ENCODE assay signal across 31 cellular contexts in genomic region chr11:90764691-90765090, GRCh38.
DNase-seq lines count a peak whose midpoint lies in the region; TF ChIP-seq lines count a peak whose summit lies in the region.
"Had no signal": no experiment of that assay in that cellular context is flagged by ENCODE, and none has a peak within 500 bp of the region (broad histone marks: within the 10 kb centered on the region; RNA-seq: fewer than 3 reads in every experiment).

No MANE protein-coding gene starts in this region.

- H4K20me1 ChIP-seq in PC-9 (ENCODE audit: insufficient read depth) = peaks cover 5% of the 10 kb centered on the region; the same call in 1 of the 2 replicates
- H4K20me1 ChIP-seq: BLaER1; BLaER1 treated with 17β-estradiol and CSF1 and Interleukin-3, amounts not matched to agents 10 nM and 100 nM had no signal

- BruUV-seq in PC-9 (replicated peaks; lab: Mats Ljungman, UMichigan) = no TSS peak

- no peaks in the 10 kb centered on the region for H3K27me3 ChIP-seq in PC-9 (ENCODE audit: insufficient read depth, low read depth)
- H3K27me3 ChIP-seq: BE2C; BLaER1; BLaER1 treated with 17β-estradiol and CSF1 and Interleukin-3, amounts not matched to agents 10 nM and 100 nM had no signal

- H3K4me3 Mint-ChIP-seq in chondrocyte (ENCODE audit: unreplicated experiment) = no peak overlapping the region
- H3K4me3 Mint-ChIP-seq: B cell; CD14-positive monocyte; CD4-positive, alpha-beta memory T cell; CD4-positive, alpha-beta T cell; CD4-positive, CD25-positive, alpha-beta regulatory T cell; CD8-positive, alpha-beta memory T cell; CD8-positive, alpha-beta T cell had no signal

- CTCF ChIA-PET in PC-9 (lab: Charles Lee) = no interaction called here

- intact Hi-C loops in PC-9 (cut with micrococcal nuclease; ENCODE audit: unreplicated experiment) = no loop called here

- TF ChIP-seq CTCF in PC-9 (conservative IDR thresholded peaks at IDR 0.05) = no peak
- TF ChIP-seq CTCF in chondrocyte (IDR thresholded peaks at IDR 0.05) = no peak

- H3K36me3 Mint-ChIP-seq in chondrocyte (ENCODE audit: low read depth) = no peaks in the 10 kb centered on the region
- H3K36me3 Mint-ChIP-seq: CD14-positive monocyte; CD4-positive, alpha-beta memory T cell; CD4-positive, CD25-positive, alpha-beta regulatory T cell; CD8-positive, alpha-beta memory T cell; CD8-positive, alpha-beta T cell had no signal

- H3K9me3 ChIP-seq in PC-9 (ENCODE audit: insufficient read depth, low read depth) = no peaks in the 10 kb centered on the region
- H3K9me3 ChIP-seq: A549; BE2C; BLaER1; BLaER1 treated with 17β-estradiol and CSF1 and Interleukin-3, amounts not matched to agents 10 nM and 100 nM; Caco-2 had no signal

- POLR2A ChIA-PET in PC-9 (lab: Charles Lee; ENCODE audit: unreplicated experiment) = no interaction called here

- peaks cover 7% of the 10 kb centered on the region for H3K27me3 Mint-ChIP-seq in chondrocyte (ENCODE audit: low read depth)
- H3K27me3 Mint-ChIP-seq: B cell; CD4-positive, alpha-beta memory T cell; CD4-positive, alpha-beta T cell; CD4-positive, CD25-positive, alpha-beta regulatory T cell; CD8-positive, alpha-beta memory T cell had no signal

- H3K36me3 ChIP-seq in PC-9 (ENCODE audit: low read depth) = no peaks in the 10 kb centered on the region
- H3K36me3 ChIP-seq: BE2C; BLaER1; BLaER1 treated with 17β-estradiol and CSF1 and Interleukin-3, amounts not matched to agents 10 nM and 100 nM had no signal

- H3K9me2 ChIP-seq in PC-9 (ENCODE audit: insufficient read depth) = no peaks in the 10 kb centered on the region; the same call in 1 of the 2 replicates

- no peaks in the 10 kb centered on the region for H3K79me2 ChIP-seq in PC-9 (ENCODE audit: low read depth)

- no peaks in the 10 kb centered on the region for H3K4me1 ChIP-seq in PC-9 (replicated peaks; ENCODE audit: insufficient read depth)
- H3K4me1 ChIP-seq: A549; BLaER1; BLaER1 treated with 17β-estradiol and CSF1 and Interleukin-3, amounts not matched to agents 10 nM and 100 nM; Caco-2 had no signal

- H3K4me2 ChIP-seq in PC-9 = no peak overlapping the region
- H3K4me2 ChIP-seq: A549; BLaER1; BLaER1 treated with 17β-estradiol and CSF1 and Interleukin-3, amounts not matched to agents 10 nM and 100 nM had no signal

- H3K4me3 ChIP-seq in PC-9 = no peak overlapping the region
- H3K4me3 ChIP-seq: A549; BLaER1; BLaER1 treated with 17β-estradiol and CSF1 and Interleukin-3, amounts not matched to agents 10 nM and 100 nM had no signal

- 0 out of 2 replicates have a peak overlapping the region, but pooled peaks have one; percentile 2 for H2AFZ ChIP-seq in PC-9

- H3K27ac ChIP-seq in PC-9 = no peak overlapping the region
- H3K27ac ChIP-seq: 22Rv1; A549; BLaER1; BLaER1 treated with 17β-estradiol and CSF1 and Interleukin-3, amounts not matched to agents 10 nM and 100 nM; C4-2B had no signal

- no peak for DNase-seq in PC-9
- DNase-seq in SK-N-DZ (ENCODE audit: low spot score) = peak; percentile 97
- no peak for DNase-seq in activated naive CD4-positive, alpha-beta T cell treated with Interleukin-2 at 50 U/mL for 16 hours
- no peak for DNase-seq in chondrocyte (ENCODE audit: low spot score)
- DNase-seq: 8988T; ACHN; AML-193; BE2C; C1 segment of cervical spinal cord; Caco-2; Calu3; CD4-positive, alpha-beta memory T cell; CD4-positive, alpha-beta T cell; CD4-positive, CD25-positive, alpha-beta regulatory T cell; CD8-positive, alpha-beta memory T cell; CD8-positive, alpha-beta T cell; COR-L47; DMS 273 treated with DMSO at 0.1 percent for 48 hours; DMS153; DMS53; DMS79; DMS79 treated with DMSO at 0.1 percent for 48 hours; DND-41; EL had no signal

- no peaks in the 10 kb centered on the region for H3K4me1 Mint-ChIP-seq in chondrocyte (ENCODE audit: low read depth)
- H3K4me1 Mint-ChIP-seq: B cell; CD14-positive monocyte; CD4-positive, alpha-beta memory T cell; CD4-positive, CD25-positive, alpha-beta regulatory T cell; CD8-positive, alpha-beta memory T cell had no signal

- no peak overlapping the region for H3K27ac Mint-ChIP-seq in chondrocyte (ENCODE audit: unreplicated experiment)
- H3K27ac Mint-ChIP-seq: B cell; CD14-positive monocyte; CD4-positive, alpha-beta memory T cell; CD4-positive, alpha-beta T cell; CD4-positive, CD25-positive, alpha-beta regulatory T cell; CD8-positive, alpha-beta memory T cell; CD8-positive, alpha-beta T cell had no signal

- H3K9me3 Mint-ChIP-seq in chondrocyte (ENCODE audit: low read depth) = no peaks in the 10 kb centered on the region

- no peaks in the 10 kb centered on the region for H3F3A ChIP-seq in PC-9 (ENCODE audit: insufficient read depth, low read depth)
